Comparison of ENCODE assay signal across 9 cellular contexts in the genomic region with DNA sequence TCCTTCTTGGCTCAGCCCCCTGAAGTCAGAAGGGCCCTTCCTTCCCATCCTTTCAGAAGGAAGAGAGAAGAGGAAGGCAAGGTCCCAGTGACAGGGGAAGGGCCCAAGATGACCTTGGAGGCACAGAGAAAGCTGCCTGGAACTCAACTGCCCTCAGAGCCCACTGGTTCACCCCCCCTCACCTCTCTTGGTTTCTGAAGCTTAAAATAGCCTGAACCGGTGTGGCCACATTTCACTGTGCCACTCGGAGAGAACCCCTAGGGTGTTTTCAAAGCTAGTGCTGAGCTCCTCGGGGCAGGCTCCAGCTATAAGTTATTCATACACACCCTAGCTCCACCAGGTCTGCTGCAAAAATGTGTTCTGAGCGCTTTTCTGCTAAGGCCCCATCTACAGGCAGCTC.
A peak's percentile ranks its signal among the peaks of the same experiment; 100 is the strongest.
DNase-seq lines count a peak whose midpoint lies in the region; ATAC-seq, FAIRE-seq and TF ChIP-seq lines count a peak whose summit lies in the region.
"Had no signal": no experiment of that assay in that cellular context is flagged by ENCODE, and none has a peak within 500 bp of the region (broad histone marks: within the 10 kb centered on the region; RNA-seq: fewer than 3 reads in every experiment).

No MANE protein-coding gene starts in this region.

- peaks cover 8 to 27% (median 16%) of the 10 kb centered on the region in 11 experiments; a peak in 21 of 22 replicates for H3K9me3 ChIP-seq in BLaER1 treated with 17β-estradiol and CSF1 and Interleukin-3, amounts not matched to agents 10 nM and 100 nM (replicated peaks in 1 of 11)
- H3K9me3 ChIP-seq in GM12878 (replicated peaks; ENCODE audit: control insufficient read depth, insufficient read depth, low read length): peaks cover 5% of the 10 kb centered on the region; the same call in 2 of the 3 replicates

- H4K20me1 ChIP-seq in BLaER1 treated with 17β-estradiol and CSF1 and Interleukin-3, amounts not matched to agents 10 nM and 100 nM: no peaks in the 10 kb centered on the region
- H4K20me1 ChIP-seq in GM12878 (ENCODE audit: control insufficient read depth, insufficient read depth): no peaks in the 10 kb centered on the region

- TF ChIP-seq RAD21 in GM12878 (IDR thresholded peaks at IDR 0.05; ENCODE audit: insufficient read depth, low read depth, low read length): no peak

- no peak for FAIRE-seq in GM12878 (lab: Jason Lieb, UNC)

- in situ Hi-C loops in GM12878 (cut with MboI): no loop called here

- no peak for TF ChIP-seq POLR2A in GM12878 (IDR thresholded peaks at IDR 0.05; ENCODE audit: low read depth, low read length)

- H3K27ac ChIP-seq in BLaER1 treated with 17β-estradiol and CSF1 and Interleukin-3, amounts not matched to agents 10 nM and 100 nM: peak overlapping the region in 9 of 11 experiments; percentile 14 to 62 (median 49); a peak in 17 of 22 replicates
- peak overlapping the region; percentile 60 for H3K27ac ChIP-seq in GM12878 (ENCODE audit: control insufficient read depth, insufficient read depth)

- H3K4me3 ChIP-seq in BLaER1 treated with 17β-estradiol and CSF1 and Interleukin-3, amounts not matched to agents 10 nM and 100 nM: peak overlapping the region in 2 of 10 experiments; percentile 12 to 21; a peak in 2 of 20 replicates
- H3K4me3 ChIP-seq in GM12878: no peak overlapping the region

- BruUV-seq in GM12878 (replicated peaks; lab: Mats Ljungman, UMichigan): no TSS peak

- no peaks in the 10 kb centered on the region for H3K36me3 ChIP-seq in BLaER1 treated with 17β-estradiol and CSF1 and Interleukin-3, amounts not matched to agents 10 nM and 100 nM
- H3K36me3 ChIP-seq in GM12878 (ENCODE audit: control insufficient read depth in 2 of 2, insufficient read depth in 2 of 2, low read length in 1 of 2): no peaks in the 10 kb centered on the region

- peaks cover 22 to 30% (median 27%) of the 10 kb centered on the region in 10 experiments for H3K4me1 ChIP-seq in BLaER1 treated with 17β-estradiol and CSF1 and Interleukin-3, amounts not matched to agents 10 nM and 100 nM
- H3K4me1 ChIP-seq in GM12878 (ENCODE audit: control insufficient read depth, insufficient read depth, low read length): peaks cover 21% of the 10 kb centered on the region

- TF ChIP-seq CTCF in GM12878 (IDR thresholded peaks at IDR 0.05 in 2 of 3, conservative IDR thresholded peaks at IDR 0.05 in 1 of 3; ENCODE audit: control insufficient read depth in 2 of 3, extremely low read depth in 1 of 3, insufficient read depth in 1 of 3, low read depth in 3 of 3, low read length in 3 of 3): no peak

- no peaks in the 10 kb centered on the region for H3K27me3 ChIP-seq in BLaER1 treated with 17β-estradiol and CSF1 and Interleukin-3, amounts not matched to agents 10 nM and 100 nM
- no peaks in the 10 kb centered on the region for H3K27me3 ChIP-seq in GM12878 (replicated peaks in 1 of 2; ENCODE audit: control insufficient read depth in 2 of 2, insufficient read depth in 2 of 2, low read length in 1 of 2)

- DNase-seq in GM12878 (ENCODE audit: low read depth, low spot score) (no peak), dedifferentiated amniotic fluid mesenchymal stem cell (ENCODE audit: extremely low spot score) (no peak)
- no peak for DNase-seq in activated CD8-positive, alpha-beta memory T cell treated with anti-CD3 and anti-CD28 coated beads for 24 hours
- no peak for DNase-seq in stimulated activated CD4-positive, alpha-beta T cell treated with anti-CD3 and anti-CD28 coated beads, Interleukin-4, amount 100 ng/mL, for 1 hour
- DNase-seq in activated naive CD4-positive, alpha-beta T cell treated with anti-CD3 and anti-CD28 coated beads, Interleukin-2, amount 50 U/mL, for 16 hours: no peak
- DNase-seq: KBM-7 had no signal

- peak overlapping the region in 5 of 11 experiments; percentile 11 to 54 (median 46); a peak in 8 of 22 replicates for H3K9ac ChIP-seq in BLaER1 treated with 17β-estradiol and CSF1 and Interleukin-3, amounts not matched to agents 10 nM and 100 nM
- no peak overlapping the region; the same call in 1 of the 2 replicates for H3K9ac ChIP-seq in GM12878 (ENCODE audit: control insufficient read depth, insufficient read depth, low read length)

- H2AFZ ChIP-seq in GM12878 (ENCODE audit: control insufficient read depth, low read depth, low read length): peak overlapping the region; percentile 76

- CTCF ChIA-PET in GM12878 (lab: Yijun Ruan, JAX): interaction anchor here (0.8 to 2.1 kb wide), 11 partner anchors 14 to 120 kb away, joined by 3 to 7 read pairs (median 5); no protein-coding TSS in a partner anchor

- H3K79me2 ChIP-seq in GM12878 (ENCODE audit: control insufficient read depth, insufficient read depth, low read length): no peaks in the 10 kb centered on the region

- H3K4me2 ChIP-seq in BLaER1 treated with 17β-estradiol and CSF1 and Interleukin-3, amounts not matched to agents 10 nM and 100 nM: peak overlapping the region; percentile 63 to 89 (median 76)
- H3K4me2 ChIP-seq in GM12878 (ENCODE audit: control insufficient read depth, insufficient read depth): peak overlapping the region; percentile 43

- SMC1A ChIA-PET in GM12878 (lab: Charles Lee; ENCODE audit: uncharacterized antibody, unreplicated experiment): interaction anchor here (0.6 to 3.4 kb wide), 28 partner anchors 8 to 176 kb away, joined by 3 to 32 read pairs (median 5); no protein-coding TSS in a partner anchor

- no peak for TF ChIP-seq EP300 in GM12878 (IDR thresholded peaks at IDR 0.05; ENCODE audit: borderline replicate concordance in 1 of 2, control insufficient read depth in 1 of 2, low read depth in 2 of 2, low read length in 2 of 2)

- RAD21 ChIA-PET in GM12878 (lab: Charles Lee; ENCODE audit: unreplicated experiment): interaction anchor here (0.7 to 2.6 kb wide), 13 partner anchors 12 to 133 kb away, joined by 3 to 26 read pairs (median 4); no protein-coding TSS in a partner anchor

- WGBS in GM12878 (ENCODE audit: insufficient coverage, insufficient replicate concordance, low lambda C conversion rate, missing lambda C conversion rate): 3% methylated on average over 4 of the region's 4 CpGs

- POLR2A ChIA-PET in GM12878 (lab: Charles Lee): interaction anchor here (0.8 to 1.7 kb wide), 4 partner anchors 15 to 125 kb away, joined by 3 to 12 read pairs (median 3); no protein-coding TSS in a partner anchor

- intact Hi-C loops in GM12878 (cut with micrococcal nuclease; ENCODE audit: unreplicated experiment): no loop called here

- ATAC-seq in GM19372 (IDR thresholded peaks at IDR 0.05; ENCODE audit: low read depth, unreplicated experiment): peak; percentile 71
- peak; percentile 54 for ATAC-seq in HG03060 (IDR thresholded peaks at IDR 0.05; ENCODE audit: low read depth, unreplicated experiment)
- ATAC-seq in GM12878: peak; percentile 94

TF ChIP-seq in GM12878, 131 proteins besides CTCF, POLR2A, EP300 and RAD21 (continues in another document):
- TF ChIP-seq RUNX3 (IDR thresholded peaks at IDR 0.05; ENCODE audit: low read length) (peak; percentile 66), BHLHE40 (IDR thresholded peaks at IDR 0.05; ENCODE audit: borderline replicate concordance in 1 of 2, low read depth in 2 of 2, low read length in 1 of 2) (no peak), RELA (IDR thresholded peaks at IDR 0.05; ENCODE audit: borderline replicate concordance, partially characterized antibody) (no peak), NR2F1 (conservative IDR thresholded peaks at IDR 0.05) (peak; percentile 37; the same call in 1 of the 2 replicates), CBFB (IDR thresholded peaks at IDR 0.05; ENCODE audit: low read depth) (no peak), EED (IDR thresholded peaks at IDR 0.05; ENCODE audit: low read depth) (peak; percentile 21; the same call in 1 of the 2 replicates), ASH2L (IDR thresholded peaks at IDR 0.05; ENCODE audit: borderline replicate concordance, low read depth) (no peak), KLF5 (IDR thresholded peaks at IDR 0.05; ENCODE audit: partially characterized antibody) (no peak)
- TF ChIP-seq, protein P1, sequence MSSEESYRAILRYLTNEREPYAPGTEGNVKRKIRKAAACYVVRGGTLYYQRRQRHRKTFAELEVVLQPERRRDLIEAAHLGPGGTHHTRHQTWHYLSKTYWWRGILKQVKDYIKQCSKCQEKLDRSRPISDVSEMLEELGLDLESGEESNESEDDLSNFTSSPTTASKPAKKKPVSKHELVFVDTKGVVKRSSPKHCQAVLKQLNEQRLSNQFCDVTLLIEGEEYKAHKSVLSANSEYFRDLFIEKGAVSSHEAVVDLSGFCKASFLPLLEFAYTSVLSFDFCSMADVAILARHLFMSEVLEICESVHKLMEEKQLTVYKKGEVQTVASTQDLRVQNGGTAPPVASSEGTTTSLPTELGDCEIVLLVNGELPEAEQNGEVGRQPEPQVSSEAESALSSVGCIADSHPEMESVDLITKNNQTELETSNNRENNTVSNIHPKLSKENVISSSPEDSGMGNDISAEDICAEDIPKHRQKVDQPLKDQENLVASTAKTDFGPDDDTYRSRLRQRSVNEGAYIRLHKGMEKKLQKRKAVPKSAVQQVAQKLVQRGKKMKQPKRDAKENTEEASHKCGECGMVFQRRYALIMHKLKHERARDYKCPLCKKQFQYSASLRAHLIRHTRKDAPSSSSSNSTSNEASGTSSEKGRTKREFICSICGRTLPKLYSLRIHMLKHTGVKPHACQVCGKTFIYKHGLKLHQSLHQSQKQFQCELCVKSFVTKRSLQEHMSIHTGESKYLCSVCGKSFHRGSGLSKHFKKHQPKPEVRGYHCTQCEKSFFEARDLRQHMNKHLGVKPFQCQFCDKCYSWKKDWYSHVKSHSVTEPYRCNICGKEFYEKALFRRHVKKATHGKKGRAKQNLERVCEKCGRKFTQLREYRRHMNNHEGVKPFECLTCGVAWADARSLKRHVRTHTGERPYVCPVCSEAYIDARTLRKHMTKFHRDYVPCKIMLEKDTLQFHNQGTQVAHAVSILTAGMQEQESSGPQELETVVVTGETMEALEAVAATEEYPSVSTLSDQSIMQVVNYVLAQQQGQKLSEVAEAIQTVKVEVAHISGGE (CRISPR knock-in tag; IDR thresholded peaks at IDR 0.05): no peak
